ENCODE assay signal across 15 cellular contexts in the genomic region with DNA sequence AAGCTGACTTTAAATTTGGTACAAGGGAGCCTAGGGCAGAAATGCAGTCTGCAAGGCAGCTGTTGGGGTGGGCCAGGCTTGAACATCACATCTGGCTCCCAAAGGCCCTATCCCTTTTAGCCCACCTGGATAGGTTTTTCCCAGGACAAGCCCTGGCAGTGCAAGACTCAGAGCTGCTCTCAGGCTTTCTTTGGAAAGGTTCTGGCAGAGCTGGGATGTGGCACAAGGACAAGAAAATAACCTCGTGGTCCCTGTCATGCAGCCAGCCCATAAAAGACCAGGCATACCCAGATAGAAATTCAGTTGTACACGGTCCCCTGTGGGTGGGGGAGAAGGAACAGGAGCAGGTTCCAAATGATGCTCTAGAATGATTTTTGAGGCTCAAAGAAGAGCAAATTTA.
A peak's percentile ranks its signal among the peaks of the same experiment; 100 is the strongest.
DNase-seq lines count a peak whose midpoint lies in the region; TF ChIP-seq lines count a peak whose summit lies in the region.
"Had no signal": no experiment of that assay in that cellular context is flagged by ENCODE, and none has a peak within 500 bp of the region (broad histone marks: within the 10 kb centered on the region; RNA-seq: fewer than 3 reads in every experiment).

No MANE protein-coding gene starts in this region.

- TF ChIP-seq POLR2A in esophagus muscularis mucosa (IDR thresholded peaks at IDR 0.05; ENCODE audit: low read depth) = no peak

- H3K9ac ChIP-seq in skeletal muscle tissue (ENCODE audit: low read depth in 1 of 3, low read length in 3 of 3) = peak overlapping the region in 2 of 3 donors; percentile 4 to 33

- H3K4me1 ChIP-seq in right atrium auricular region = peaks cover 0 to 22% of the 10 kb centered on the region in 2 donors
- H3K4me1 ChIP-seq in esophagus muscularis mucosa = peaks cover 14 to 27% (median 23%) of the 10 kb centered on the region in 4 donors
- H3K4me1 ChIP-seq in skeletal muscle tissue (ENCODE audit: control insufficient read depth in 3 of 3, insufficient read depth in 3 of 3, low read length in 3 of 3) = peaks cover 26 to 48% (median 31%) of the 10 kb centered on the region in 3 donors

- H3K27me3 ChIP-seq in right atrium auricular region (no peaks in the 10 kb centered on the region), esophagus muscularis mucosa (no peaks in the 10 kb centered on the region), skeletal muscle tissue (ENCODE audit: control insufficient read depth in 3 of 3, insufficient read depth in 3 of 3, low read length in 3 of 3) (no peaks in the 10 kb centered on the region)

- no peaks in the 10 kb centered on the region for H3K36me3 ChIP-seq in right atrium auricular region
- H3K36me3 ChIP-seq in esophagus muscularis mucosa = peaks cover 0 to 14% (median 1%) of the 10 kb centered on the region in 4 donors
- H3K36me3 ChIP-seq in skeletal muscle tissue (ENCODE audit: control insufficient read depth in 3 of 3, insufficient read depth in 3 of 3, low read length in 3 of 3) = peaks cover 0 to 10% (median 3%) of the 10 kb centered on the region in 3 donors
- H3K36me3 ChIP-seq: HAP-1 had no signal

- intact Hi-C loops in cardiac septum (cut with DNase I) (no loop called here), esophagus muscularis mucosa (cut with DNase I) (no loop called here)

- DNase-seq in cardiac septum (ENCODE audit: low spot score) = peak; percentile 67
- DNase-seq in right atrium auricular region (ENCODE audit: low spot score) = no peak
- DNase-seq in esophagus muscularis mucosa (ENCODE audit: extremely low spot score) = no peak
- DNase-seq in RKO (ENCODE audit: low spot score) = no peak
- DNase-seq in effector CD4-positive, alpha-beta T cell = no peak
- DNase-seq in effector CD8-positive, alpha-beta T cell (lab: John Stamatoyannopoulos, UW) = no peak
- no peak for DNase-seq in NCI-H1417 (lab: John Stamatoyannopoulos, UW)
- DNase-seq: CD8-positive, alpha-beta T cell; NCI-H1417 treated with DMSO at 0.1 percent for 48 hours; NCI-H2029 treated with DMSO at 0.1 percent for 48 hours; NCI-H524 treated with DMSO at 0.1 percent for 48 hours; SIG-M5 had no signal

- H3K27ac ChIP-seq in right atrium auricular region (peak overlapping the region in 1 of 2 donors; percentile 14), esophagus muscularis mucosa (replicated peaks in 1 of 4) (peak overlapping the region; percentile 8 to 72 (median 36)), skeletal muscle tissue (ENCODE audit: low read depth, low read length) (no peak overlapping the region)

- TF ChIP-seq EP300 in esophagus muscularis mucosa (IDR thresholded peaks at IDR 0.05) = no peak

- 63% methylated on average over 1 of the region's 2 CpGs for WGBS in esophagus muscularis mucosa

- H3K9me3 ChIP-seq in right atrium auricular region = no peaks in the 10 kb centered on the region
- H3K9me3 ChIP-seq in esophagus muscularis mucosa = no peaks in the 10 kb centered on the region
- no peaks in the 10 kb centered on the region for H3K9me3 ChIP-seq in skeletal muscle tissue (ENCODE audit: control insufficient read depth in 3 of 3, low read length in 3 of 3)
- H3K9me3 ChIP-seq: HAP-1 had no signal

- no peak for TF ChIP-seq CTCF in right atrium auricular region (IDR thresholded peaks at IDR 0.05)
- TF ChIP-seq CTCF in esophagus muscularis mucosa (IDR thresholded peaks at IDR 0.05) = no peak

- H3K4me3 ChIP-seq in right atrium auricular region (no peak overlapping the region), esophagus muscularis mucosa (no peak overlapping the region), skeletal muscle tissue (ENCODE audit: low read length in 3 of 3) (no peak overlapping the region)
- H3K4me3 ChIP-seq: HAP-1, K562 had no signal
